Comparison of ENCODE assay signal across 9 cellular contexts in the genomic region with DNA sequence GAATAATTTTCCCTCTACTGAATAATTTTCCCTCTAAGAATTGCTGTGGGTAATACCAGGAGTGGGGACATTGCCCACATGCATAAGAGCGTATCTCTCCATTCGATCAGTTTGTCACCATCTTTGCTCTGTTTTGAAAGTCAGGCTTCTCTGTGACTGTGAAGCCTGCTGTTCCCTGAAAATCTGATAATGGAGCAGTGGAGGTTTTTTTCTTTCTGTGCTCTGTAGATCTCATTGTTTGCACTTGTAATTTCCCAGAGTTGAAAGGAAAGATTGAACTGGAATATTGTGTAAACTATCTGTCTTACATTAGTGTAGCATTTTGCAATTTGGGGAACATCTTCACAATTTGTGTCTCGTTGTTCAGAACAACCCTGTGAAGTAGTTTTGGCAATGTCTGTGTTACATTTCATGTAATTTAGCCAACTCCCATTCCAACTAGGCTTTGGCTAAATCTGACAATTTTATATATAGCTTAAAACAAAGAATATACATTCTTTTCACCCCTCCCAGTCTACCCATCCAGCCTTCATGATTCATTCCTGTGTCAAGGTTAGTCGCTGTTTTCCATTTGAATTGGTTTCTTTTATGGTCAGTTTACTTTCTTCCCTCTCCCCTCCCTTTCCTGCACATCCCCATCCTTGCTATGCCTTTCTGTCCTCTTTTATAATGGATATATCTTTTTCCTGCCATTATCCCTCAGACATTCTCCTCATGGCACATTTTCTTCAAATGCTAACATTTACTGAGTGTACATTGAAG. TPM values are rescaled to one million over a fixed set of nuclear protein-coding genes. Genes with fewer than 3 reads are reported as not detected.
DNase-seq lines count a peak whose midpoint lies in the region; ATAC-seq and TF ChIP-seq lines count a peak whose summit lies in the region.
"Had no signal": no experiment of that assay in that cellular context is flagged by ENCODE, and none has a peak within 500 bp of the region (broad histone marks: within the 10 kb centered on the region; RNA-seq: fewer than 3 reads in every experiment).

No MANE protein-coding gene starts in this region.

- in situ Hi-C loops in HAP-1 (cut with MboI; ENCODE audit: low sequenced_read_pairs) = loop anchor here (25.0 kb wide), 2 partner anchors 191 to 316 kb away; a partner anchor contains a TSS

- H3K4me1 ChIP-seq in HAP-1 = peaks cover 22% of the 10 kb centered on the region
- H3K4me1 ChIP-seq in sigmoid colon = peaks cover 0 to 42% (median 19%) of the 10 kb centered on the region in 4 donors
- no peaks in the 10 kb centered on the region for H3K4me1 ChIP-seq in ovary (ENCODE audit: insufficient read depth)

- no peak for TF ChIP-seq CTCF in WI38 (IDR thresholded peaks at IDR 0.05; ENCODE audit: low read depth, low read length)
- TF ChIP-seq CTCF in fibroblast of pulmonary artery (IDR thresholded peaks at IDR 0.05; ENCODE audit: low read length, missing control alignments) = no peak
- TF ChIP-seq CTCF in sigmoid colon (IDR thresholded peaks at IDR 0.05) = no peak
- TF ChIP-seq CTCF in ovary (IDR thresholded peaks at IDR 0.05) = no peak

- peak; percentile 42 to 89 for DNase-seq in HAP-1 (ENCODE audit: low spot score in 2 of 2)
- DNase-seq in fibroblast of pulmonary artery (ENCODE audit: low read depth) = no peak
- DNase-seq in sigmoid colon = no peak
- no peak for DNase-seq in NCI-H2171 treated with DMSO at 0.1 percent for 48 hours (lab: John Stamatoyannopoulos, UW)
- no peak for DNase-seq in ovary
- DNase-seq: NCI-H187 treated with DMSO at 0.1 percent for 48 hours had no signal

- TF ChIP-seq POLR2A in sigmoid colon (IDR thresholded peaks at IDR 0.05) = no peak
- no peak for TF ChIP-seq POLR2A in ovary (IDR thresholded peaks at IDR 0.05)

- H3K27me3 ChIP-seq in HAP-1 (ENCODE audit: low read depth) = no peaks in the 10 kb centered on the region
- H3K27me3 ChIP-seq in sigmoid colon = no peaks in the 10 kb centered on the region
- no peaks in the 10 kb centered on the region for H3K27me3 ChIP-seq in ovary

- H3K4me3 ChIP-seq in HAP-1 (peak overlapping the region; percentile 20), WI38 (ENCODE audit: low read depth, low read length) (peak overlapping the region; percentile 41), fibroblast of pulmonary artery (replicated peaks; ENCODE audit: low read depth, low read length) (peak overlapping the region; percentile 43), sigmoid colon (peak overlapping the region in 2 of 4 donors; percentile 3 to 15), ovary (no peak overlapping the region)

- ATAC-seq in GM18511 (IDR thresholded peaks at IDR 0.05; ENCODE audit: unreplicated experiment) = no peak

- WGBS in sigmoid colon, 2 donors = 59 to 66% methylated on average over 4 of the region's 4 CpGs
- 32 to 53% (median 51%) methylated on average over 4 of the region's 4 CpGs for WGBS in ovary, 3 donors

- no peak for TF ChIP-seq EP300 in sigmoid colon (IDR thresholded peaks at IDR 0.05)
- TF ChIP-seq EP300 in ovary (IDR thresholded peaks at IDR 0.05) = no peak

- intact Hi-C loops in sigmoid colon (cut with DNase I) (loop anchor here (10.0 kb wide), 2 partner anchors 601 to 1361 kb away; a partner anchor contains a TSS), ovary (cut with DNase I) (no loop called here)

- no peaks in the 10 kb centered on the region; the same call in 1 of the 2 replicates for H3K36me3 ChIP-seq in HAP-1 (replicated peaks)
- H3K36me3 ChIP-seq in sigmoid colon = no peaks in the 10 kb centered on the region
- no peaks in the 10 kb centered on the region for H3K36me3 ChIP-seq in ovary

- no peaks in the 10 kb centered on the region for H3K9me3 ChIP-seq in HAP-1
- no peaks in the 10 kb centered on the region for H3K9me3 ChIP-seq in sigmoid colon
- H3K9me3 ChIP-seq in ovary = no peaks in the 10 kb centered on the region

- peak overlapping the region; percentile 39 to 70 (median 58) for H3K27ac ChIP-seq in sigmoid colon
- H3K27ac ChIP-seq in ovary = no peak overlapping the region
- H3K27ac ChIP-seq: VCaP had no signal

RNA-seq across cellular contexts. Expression of a gene that starts 4.5 kb away (rescaled TPM):
- total RNA-seq in sigmoid colon (10 to 100 TPM in 3 of 4 donors, 1 to 10 TPM in 1; 9.7 to 12.2 (median 11.1) TPM), ovary (10 to 100 TPM in 3 of 7 donors, 1 to 10 TPM in 4; 8.5 to 13.6 (median 9.7) TPM)
- polyA plus RNA-seq in sigmoid colon (1 to 10 TPM; 1.6 to 2.9 (median 2.4) TPM), ovary (1 to 10 TPM; 4.3 to 7.3 TPM)

Comparison
In these comparisons a context has a peak if more than half of its experiments do, and no peak if none do; other contexts are left out.
1. DNase-seq: peak in HAP-1 (2 of 2); none in fibroblast of pulmonary artery (single experiment), sigmoid colon (single experiment), NCI-H2171 treated with DMSO at 0.1 percent for 48 hours (single experiment) and ovary (0 of 5).
2. H3K27ac ChIP-seq: peak in sigmoid colon (4 of 4); none in ovary (0 of 2).